8 cellular contexts compared by ENCODE assay signal in genomic region chr22:37607010-37607911, GRCh38. TPM values are rescaled to one million over a fixed set of nuclear protein-coding genes. Genes with fewer than 3 reads are reported as not detected.
A peak's percentile ranks its signal among the peaks of the same experiment; 100 is the strongest.
DNase-seq lines count a peak whose midpoint lies in the region; ATAC-seq and TF ChIP-seq lines count a peak whose summit lies in the region.

No MANE protein-coding gene starts in this region.

- 0 out of 2 replicates have a peak, but pooled peaks cover 3% of the 10 kb centered on the region for H4K20me1 ChIP-seq in IMR-90 (ENCODE audit: insufficient read depth, low read length)
- no peaks in the 10 kb centered on the region for H4K20me1 ChIP-seq in PC-3 (ENCODE audit: low read length)

- H3K14ac ChIP-seq in IMR-90 (replicated peaks; ENCODE audit: low read depth, low read length), result no peak overlapping the region

- CTCF ChIA-PET in IMR-90 (lab: Yijun Ruan, JAX), result interaction anchor here (0.6 to 2.6 kb wide), 14 partner anchors 9 to 88 kb away, joined by 3 to 18 read pairs (median 3); no protein-coding TSS in a partner anchor
- CTCF ChIA-PET in PC-3 (lab: Charles Lee), result interaction anchor here (0.6 to 1.9 kb wide), 2 partner anchors 14 to 33 kb away, joined by 3 to 12 read pairs; no protein-coding TSS in a partner anchor

- H3K27me3 ChIP-seq in IMR-90 (ENCODE audit: control insufficient read depth, insufficient read depth, low read length), result peaks cover 7% of the 10 kb centered on the region
- H3K27me3 ChIP-seq in PC-3 (ENCODE audit: low read length), result no peaks in the 10 kb centered on the region
- H3K27me3 ChIP-seq in esophagus squamous epithelium, result no peaks in the 10 kb centered on the region
- no peaks in the 10 kb centered on the region for H3K27me3 ChIP-seq in mucosa of stomach (ENCODE audit: control insufficient read depth, insufficient read depth, low read length)

- no peak overlapping the region for H2BK20ac ChIP-seq in IMR-90 (ENCODE audit: low read depth, low read length)

- TF ChIP-seq RAD21 in IMR-90 (IDR thresholded peaks at IDR 0.05; ENCODE audit: low read length), result peak; percentile 51

- peak overlapping the region; percentile 86 for H2AK9ac ChIP-seq in IMR-90 (replicated peaks; ENCODE audit: low read depth, low read length, poor library complexity)

- peak overlapping the region; percentile 35; the same call in 1 of the 2 replicates for H2AK5ac ChIP-seq in IMR-90 (ENCODE audit: low read depth, low read length)

- H3K36me3 Mint-ChIP-seq in activated T-cell treated with anti-CD3 and anti-CD28 coated beads, Interleukin-2, amount 50 U/mL, for 24 hours (ENCODE audit: low read depth), result peaks cover 17% of the 10 kb centered on the region

- POLR2A ChIA-PET in IMR-90 (lab: Charles Lee; ENCODE audit: unreplicated experiment), result interaction anchor here (1.0 kb wide), 3 partner anchors 27 to 70 kb away, joined by 3 to 6 read pairs (median 3); no protein-coding TSS in a partner anchor
- POLR2A ChIA-PET in PC-3 (lab: Charles Lee; ENCODE audit: unreplicated experiment), result interaction anchor here (0.5 to 0.6 kb wide), 3 partner anchors 46 to 201 kb away, joined by 3 to 5 read pairs (median 3); partner anchors contain the start of gene GCAT

- H3K4me2 ChIP-seq in IMR-90 (ENCODE audit: low read depth, low read length) (peak overlapping the region; percentile 93), PC-3 (ENCODE audit: low read length) (peak overlapping the region; percentile 79)

- H3K36me3 ChIP-seq in IMR-90 (ENCODE audit: control insufficient read depth, insufficient read depth, low read length) (no peaks in the 10 kb centered on the region), PC-3 (ENCODE audit: low read depth, low read length) (no peaks in the 10 kb centered on the region), esophagus squamous epithelium (no peaks in the 10 kb centered on the region), mucosa of stomach (ENCODE audit: control insufficient read depth, insufficient read depth, low read length) (no peaks in the 10 kb centered on the region)

- in situ Hi-C loops in IMR-90 (cut with MboI; ENCODE audit: low sequenced_read_pairs), result no loop called here

- H3K4me3 Mint-ChIP-seq in activated T-cell treated with anti-CD3 and anti-CD28 coated beads, Interleukin-2, amount 50 U/mL, for 24 hours, result peak overlapping the region; percentile 62

- intact Hi-C loops in IMR-90 (cut with micrococcal nuclease) (loop anchor here (5.0 kb wide), 1 partner anchor 60 kb away; no protein-coding TSS in a partner anchor), PC-3 (cut with micrococcal nuclease) (no loop called here), esophagus squamous epithelium (cut with DNase I) (loop anchor here (5.0 kb wide), 1 partner anchor 45 kb away; the partner anchor contains the start of gene CDC42EP1)

- no peak overlapping the region for H3K18ac ChIP-seq in IMR-90 (ENCODE audit: low read depth, low read length)

- WGBS in IMR-90 (ENCODE audit: extremely low coverage in 2 of 2, insufficient read length in 1 of 2), 2 experiments, result no CpG with 5 or more reads among the region's 42 CpGs
- WGBS in esophagus squamous epithelium, 2 donors, result 1 to 2% methylated on average over 30 to 40 of the region's 42 CpGs

- no peaks in the 10 kb centered on the region for H3K9me3 Mint-ChIP-seq in activated T-cell treated with anti-CD3 and anti-CD28 coated beads, Interleukin-2, amount 50 U/mL, for 24 hours

- H3K9me1 ChIP-seq in IMR-90 (ENCODE audit: insufficient read depth, low read length), result no peaks in the 10 kb centered on the region

- H3K9me3 ChIP-seq in IMR-90 (ENCODE audit: control insufficient read depth, insufficient read depth, low read length), result no peaks in the 10 kb centered on the region
- no peaks in the 10 kb centered on the region for H3K9me3 ChIP-seq in PC-3 (ENCODE audit: low read length)
- H3K9me3 ChIP-seq in esophagus squamous epithelium, result no peaks in the 10 kb centered on the region
- no peaks in the 10 kb centered on the region for H3K9me3 ChIP-seq in mucosa of stomach (ENCODE audit: control insufficient read depth, low read length)

- H3K79me2 ChIP-seq in PC-3 (ENCODE audit: low read length), result peaks cover 27% of the 10 kb centered on the region

- 0 out of 2 replicates have a peak, but pooled peaks have one; percentile 6 for ATAC-seq in IMR-90 (ENCODE audit: low read depth)
- peak; percentile 39 for ATAC-seq in PC-3

- H4K8ac ChIP-seq in IMR-90 (ENCODE audit: low read depth in 2 of 2, low read length in 2 of 2), result peak overlapping the region; percentile 75 to 97

- peak; percentile 76 for TF ChIP-seq CTCF in IMR-90 (conservative IDR thresholded peaks at IDR 0.05; ENCODE audit: low read depth, low read length)
- peak; percentile 89 for TF ChIP-seq CTCF in PC-3 (conservative IDR thresholded peaks at IDR 0.05; ENCODE audit: low read depth, low read length)
- TF ChIP-seq CTCF in esophagus squamous epithelium (IDR thresholded peaks at IDR 0.05), result peak; percentile 93 to 99 (median 98)

- BruUV-seq in IMR-90 (replicated peaks; lab: Mats Ljungman, UMichigan) (no TSS peak), PC-3 (replicated peaks; lab: Mats Ljungman, UMichigan) (no TSS peak)

- H3K9me2 ChIP-seq in PC-3 (replicated peaks; ENCODE audit: low read length), result no peaks in the 10 kb centered on the region

- H3K27ac ChIP-seq in IMR-90 (ENCODE audit: insufficient read depth, low read length) (peak overlapping the region; percentile 96), PC-3 (ENCODE audit: low read length) (no peak overlapping the region), esophagus squamous epithelium (peak overlapping the region; percentile 94 to 99 (median 96))

- H2BK5ac ChIP-seq in IMR-90 (ENCODE audit: low read depth, low read length, poor library complexity, severe bottlenecking), result no peak overlapping the region

- peaks cover 54% of the 10 kb centered on the region for H3K4me1 Mint-ChIP-seq in activated T-cell treated with anti-CD3 and anti-CD28 coated beads, Interleukin-2, amount 50 U/mL, for 24 hours (ENCODE audit: low read depth)

- H3K4me3 ChIP-seq in IMR-90 (ENCODE audit: insufficient read depth, low read depth, low read length) (peak overlapping the region; percentile 40; the same call in 1 of the 2 replicates), PC-3 (ENCODE audit: low read length) (peak overlapping the region; percentile 57; the same call in 1 of the 2 replicates), esophagus squamous epithelium (peak overlapping the region; percentile 80 to 98 (median 91)), mucosa of stomach (ENCODE audit: low read length) (peak overlapping the region; percentile 32)

- no peak overlapping the region for H3K56ac ChIP-seq in IMR-90 (ENCODE audit: extremely low read depth, insufficient read depth, low read length)

- H4K5ac ChIP-seq in IMR-90 (ENCODE audit: low read depth, low read length), result peak overlapping the region; percentile 40

- H2AFZ ChIP-seq in IMR-90 (replicated peaks; ENCODE audit: low read length, poor library complexity) (peak overlapping the region; percentile 86), PC-3 (ENCODE audit: low read length) (peak overlapping the region; percentile 78)

- H3K79me1 ChIP-seq in IMR-90 (ENCODE audit: low read depth in 1 of 2, low read length in 2 of 2), result peaks cover 22 to 33% of the 10 kb centered on the region in 2 experiments

- H3K9ac ChIP-seq in IMR-90 (ENCODE audit: low read depth, low read length), result no peak overlapping the region; the same call in 1 of the 2 replicates
- no peak overlapping the region for H3K9ac ChIP-seq in PC-3 (ENCODE audit: low read length)
- peak overlapping the region; percentile 37 for H3K9ac ChIP-seq in mucosa of stomach (ENCODE audit: low read length)

- H3K23ac ChIP-seq in IMR-90 (ENCODE audit: low read depth, low read length), result no peak overlapping the region

- peak overlapping the region; percentile 96 for H3K27ac Mint-ChIP-seq in activated T-cell treated with anti-CD3 and anti-CD28 coated beads, Interleukin-2, amount 50 U/mL, for 24 hours

- H3K4me1 ChIP-seq in IMR-90 (ENCODE audit: control insufficient read depth, insufficient read depth, low read length) (peaks cover 7% of the 10 kb centered on the region), PC-3 (ENCODE audit: insufficient read depth, low read length) (peaks cover 7% of the 10 kb centered on the region), esophagus squamous epithelium (peaks cover 32 to 67% (median 36%) of the 10 kb centered on the region in 3 donors), mucosa of stomach (ENCODE audit: control insufficient read depth, insufficient read depth, low read length) (peaks cover 17% of the 10 kb centered on the region)

- TF ChIP-seq POLR2A in IMR-90 (IDR thresholded peaks at IDR 0.05; ENCODE audit: low read depth, low read length) (no peak), esophagus squamous epithelium (IDR thresholded peaks at IDR 0.05) (no peak)

- no peaks in the 10 kb centered on the region for H3F3A ChIP-seq in PC-3 (ENCODE audit: low read length, unreplicated experiment)

- no peaks in the 10 kb centered on the region for H3K27me3 Mint-ChIP-seq in activated T-cell treated with anti-CD3 and anti-CD28 coated beads, Interleukin-2, amount 50 U/mL, for 24 hours

- dilution Hi-C loops in IMR-90 (cut with HindIII; ENCODE audit: low sequenced_read_pairs, unreplicated experiment), result no loop called here

- H2BK15ac ChIP-seq in IMR-90 (ENCODE audit: low read depth, low read length), result no peak overlapping the region

- H3K4ac ChIP-seq in IMR-90 (ENCODE audit: low read depth, low read length), result peak overlapping the region; percentile 50

- no peak overlapping the region; the same call in 1 of the 2 replicates for H4K91ac ChIP-seq in IMR-90 (ENCODE audit: insufficient read depth, low read depth, low read length)

- DNase-seq in EL, result peak; percentile 64
- peak; percentile 40 for DNase-seq in IMR-90
- peak; percentile 91 for DNase-seq in PC-3
- DNase-seq in activated T-cell treated with anti-CD3 and anti-CD28 coated beads, Interleukin-2, amount 50 U/mL, for 24 hours, result peak; percentile 95
- no peak for DNase-seq in esophagus squamous epithelium (lab: John Stamatoyannopoulos, UW)
- DNase-seq in stimulated activated CD8-positive, alpha-beta memory T cell treated with anti-CD3 and anti-CD28 coated beads, Interleukin-4, amount 100 ng/mL, for 48 hours, result peak; percentile 96
- DNase-seq in OCI-M2 (lab: John Stamatoyannopoulos, UW; ENCODE audit: unreplicated experiment), result no peak

- H2BK120ac ChIP-seq in IMR-90 (ENCODE audit: low read depth, low read length), result no peak overlapping the region

RNA-seq across cellular contexts. Expression of gene GGA1, which starts 1.4 kb away (rescaled TPM):
- total RNA-seq in IMR-90 (2012; rRNA removed) (17.2 and 19.7 TPM in 2 replicates), PC-3 (2014; rRNA removed) (49.1 and 55.7 TPM in 2 replicates), esophagus squamous epithelium (10 to 100 TPM; 32.2 to 54.3 (median 39.5) TPM)
- 48.5 and 50.4 TPM in 2 replicates for polyA plus RNA-seq in IMR-90 (2012; rRNA removed)
- polyA plus RNA-seq in IMR-90 (2012; cell fraction: cytosol; rRNA removed), result 17.9 and 26.5 TPM in 2 replicates
- polyA plus RNA-seq in IMR-90 (2012; cell fraction: nucleus; rRNA removed; ENCODE audit: low replicate concordance), result 243 and 309 TPM in 2 replicates

RNA-seq across cellular contexts. Expression of gene LGALS2, which starts 27.4 kb away (rescaled TPM):
- not detected in 2 replicates for total RNA-seq in IMR-90 (2012; rRNA removed)
- polyA plus RNA-seq in IMR-90 (2012; rRNA removed), result not detected in 2 replicates
- not detected in 2 replicates for polyA plus RNA-seq in IMR-90 (2012; cell fraction: cytosol; rRNA removed)
- polyA plus RNA-seq in IMR-90 (2012; cell fraction: nucleus; rRNA removed; ENCODE audit: low replicate concordance), result not detected in 2 replicates
- not detected in 2 replicates for total RNA-seq in PC-3 (2014; rRNA removed)
- not detected for total RNA-seq in esophagus squamous epithelium

RNA-seq across cellular contexts. Expression of gene SH3BP1, which starts 32.2 kb away (rescaled TPM):
- 8.8 and 10.8 TPM in 2 replicates for total RNA-seq in IMR-90 (2012; rRNA removed)
- 30.0 and 33.3 TPM in 2 replicates for polyA plus RNA-seq in IMR-90 (2012; rRNA removed)
- 11.6 and 27.3 TPM in 2 replicates for polyA plus RNA-seq in IMR-90 (2012; cell fraction: cytosol; rRNA removed)
- polyA plus RNA-seq in IMR-90 (2012; cell fraction: nucleus; rRNA removed; ENCODE audit: low replicate concordance), result 67.7 and 113 TPM in 2 replicates
- 18.0 and 23.2 TPM in 2 replicates for total RNA-seq in PC-3 (2014; rRNA removed)
- 10 to 100 TPM; 33.8 to 53.4 (median 42.0) TPM for total RNA-seq in esophagus squamous epithelium

RNA-seq across cellular contexts. Expression of gene CDC42EP1, which starts 47.0 kb away (rescaled TPM):
- total RNA-seq in IMR-90 (2012; rRNA removed) (4.7 and 6.1 TPM in 2 replicates), PC-3 (2014; rRNA removed) (43.9 and 47.4 TPM in 2 replicates), esophagus squamous epithelium (10 to 100 TPM; 40.6 to 89.4 (median 53.8) TPM)
- 47.3 and 59.2 TPM in 2 replicates for polyA plus RNA-seq in IMR-90 (2012; rRNA removed)
- 34.5 and 61.4 TPM in 2 replicates for polyA plus RNA-seq in IMR-90 (2012; cell fraction: cytosol; rRNA removed)
- polyA plus RNA-seq in IMR-90 (2012; cell fraction: nucleus; rRNA removed; ENCODE audit: low replicate concordance), result 18.1 and 44.7 TPM in 2 replicates

RNA-seq across cellular contexts. Expression of gene PDXP, which starts 51.3 kb away (rescaled TPM):
- total RNA-seq in IMR-90 (2012; rRNA removed), result 5.4 and 5.6 TPM in 2 replicates
- polyA plus RNA-seq in IMR-90 (2012; rRNA removed), result 24.1 and 26.5 TPM in 2 replicates
- 17.9 and 18.9 TPM in 2 replicates for polyA plus RNA-seq in IMR-90 (2012; cell fraction: cytosol; rRNA removed)
- 4.8 and 10.9 TPM in 2 replicates for polyA plus RNA-seq in IMR-90 (2012; cell fraction: nucleus; rRNA removed; ENCODE audit: low replicate concordance)
- total RNA-seq in PC-3 (2014; rRNA removed), result 36.9 and 51.3 TPM in 2 replicates
- total RNA-seq in esophagus squamous epithelium, result 1 to 10 TPM; 2.3 to 4.1 (median 2.9) TPM

Comparison
In these comparisons a context has a peak if more than half of its experiments do, and no peak if none do; other contexts are left out.
1. DNase-seq: peak in EL (single experiment), IMR-90 (single experiment), PC-3 (single experiment), activated T-cell treated with anti-CD3 and anti-CD28 coated beads, Interleukin-2, amount 50 U/mL, for 24 hours (single experiment) and stimulated activated CD8-positive, alpha-beta memory T cell treated with anti-CD3 and anti-CD28 coated beads, Interleukin-4, amount 100 ng/mL, for 48 hours (single experiment); none in esophagus squamous epithelium (single experiment) and OCI-M2 (single experiment).
2. H3K4me3 ChIP-seq: peak in every context shown above with its lines; median percentile 91 in esophagus squamous epithelium; 57 in PC-3; 40 in IMR-90; 32 in mucosa of stomach.
3. Peak in every context shown above with its lines, with median percentiles within 50 percentile points of each other: CTCF ChIP-seq.